In the genomic region with DNA sequence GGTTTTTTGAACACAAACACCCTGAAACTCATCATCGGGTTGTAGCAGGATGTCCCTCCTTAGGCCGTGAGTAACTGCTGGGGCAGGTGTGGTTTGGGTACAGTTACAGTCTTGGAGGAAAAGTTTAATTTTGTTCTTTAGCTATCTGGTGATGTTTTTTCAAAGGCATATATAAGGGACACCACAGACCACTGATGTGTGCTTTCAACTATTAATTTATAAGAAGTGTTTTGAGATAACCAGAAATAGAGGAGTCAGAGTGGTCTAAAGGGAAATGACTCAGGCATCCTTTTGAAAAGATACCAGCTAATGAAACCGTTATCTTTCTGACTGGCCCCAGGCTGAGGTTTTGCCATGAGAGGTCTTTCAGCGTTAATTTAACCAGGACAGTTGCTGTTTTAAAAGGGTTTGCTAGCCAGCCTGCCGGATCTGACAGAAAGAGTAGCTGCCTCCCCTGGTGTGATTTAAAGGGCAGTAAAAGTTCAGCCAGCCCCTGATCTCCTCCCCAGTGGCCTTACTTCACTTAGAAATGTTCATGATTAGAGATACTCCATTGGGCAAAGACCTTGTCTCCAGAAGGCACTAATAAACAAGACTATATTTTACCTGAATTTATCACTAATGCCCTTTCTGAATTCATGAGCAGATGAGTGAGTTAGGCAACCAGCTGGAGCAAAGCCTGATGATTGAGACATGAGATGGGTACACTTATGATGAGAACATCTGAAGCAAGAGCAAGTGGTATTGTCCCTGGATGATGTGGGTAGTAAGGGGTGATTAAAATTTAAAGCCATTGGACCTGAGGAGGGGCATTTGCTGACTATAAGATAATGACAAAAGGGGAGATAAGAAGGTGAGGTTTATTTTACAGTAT, we compare ENCODE assay signal across 8 cellular contexts.
A peak's percentile ranks its signal among the peaks of the same experiment; 100 is the strongest.
DNase-seq lines count a peak whose midpoint lies in the region; ATAC-seq, FAIRE-seq and TF ChIP-seq lines count a peak whose summit lies in the region.

No MANE protein-coding gene starts in this region.

- ATAC-seq in HG02759 (IDR thresholded peaks at IDR 0.05; ENCODE audit: unreplicated experiment), result peak; percentile 60
- ATAC-seq in activated B cell treated with CpG ODN at 0.5 μM for 24 hours (ENCODE audit: low read depth), result peak; percentile 14
- ATAC-seq in left lobe of liver, result peak; percentile 60
- no peak for ATAC-seq in pancreas

- no peak overlapping the region for H3K27ac Mint-ChIP-seq in activated B cell treated with CpG ODN at 0.5 μM for 24 hours

- no peak for FAIRE-seq in pancreas (lab: Jason Lieb, UNC)

- POLR2A ChIA-PET in activated B cell treated with CpG ODN at 0.5 μM for 24 hours (lab: Charles Lee), result interaction anchor here (0.5 kb wide), 1 partner anchor 280 kb away, joined by 8 read pairs; no protein-coding TSS in a partner anchor

- peaks cover 8% of the 10 kb centered on the region for H3K4me1 Mint-ChIP-seq in activated B cell treated with CpG ODN at 0.5 μM for 24 hours

- peaks cover 0 to 5% (median 0%) of the 10 kb centered on the region in 3 donors for H3K4me1 ChIP-seq in pancreas

- DNase-seq in GM13977 (ENCODE audit: low spot score) (peak; percentile 27), activated B cell treated with CpG ODN at 0.5 μM for 24 hours (no peak), left lobe of liver (ENCODE audit: low spot score) (no peak), HPDE6-E6E7 (ENCODE audit: extremely low spot score) (no peak), NCI-H128 (lab: John Stamatoyannopoulos, UW; ENCODE audit: unreplicated experiment) (no peak), pancreas (no peak), HCEC 1CT (no peak)

- TF ChIP-seq CTCF in GM13977 (IDR thresholded peaks at IDR 0.05; ENCODE audit: extremely low read depth, insufficient read depth, missing control alignments), result no peak
- no peak for TF ChIP-seq CTCF in activated B cell treated with CpG ODN at 0.5 μM for 24 hours (IDR thresholded peaks at IDR 0.05)
- TF ChIP-seq CTCF in pancreas (IDR thresholded peaks at IDR 0.05), result no peak

- H3K9me3 ChIP-seq in pancreas, result no peaks in the 10 kb centered on the region

- H3K36me3 ChIP-seq in pancreas, result no peaks in the 10 kb centered on the region

- CTCF ChIA-PET in activated B cell treated with CpG ODN at 0.5 μM for 24 hours (lab: Charles Lee), result interaction anchor here (1.3 kb wide), 1 partner anchor 628 kb away, joined by 3 read pairs; no protein-coding TSS in a partner anchor

- H3K27me3 ChIP-seq in pancreas, result no peaks in the 10 kb centered on the region

- in situ Hi-C loops in GM13977 (cut with MboI; ENCODE audit: low pct_unique_long_range_greater_than_20kb, low sequenced_read_pairs, unreplicated experiment), result no loop called here

- intact Hi-C loops in activated B cell treated with CpG ODN at 0.5 μM for 24 hours (cut with micrococcal nuclease), result no loop called here
- intact Hi-C loops in pancreas (cut with DNase I), result no loop called here

- no peaks in the 10 kb centered on the region for H3K9me3 Mint-ChIP-seq in activated B cell treated with CpG ODN at 0.5 μM for 24 hours

- no peak overlapping the region for H3K27ac ChIP-seq in pancreas

- no peak overlapping the region for H3K4me3 Mint-ChIP-seq in activated B cell treated with CpG ODN at 0.5 μM for 24 hours

- no peaks in the 10 kb centered on the region for H3K27me3 Mint-ChIP-seq in activated B cell treated with CpG ODN at 0.5 μM for 24 hours

- WGBS in pancreas, 2 donors, result 76 to 77% methylated on average over 5 of the region's 5 CpGs

- H3K36me3 Mint-ChIP-seq in activated B cell treated with CpG ODN at 0.5 μM for 24 hours (ENCODE audit: low read depth), result no peaks in the 10 kb centered on the region

- H3K4me3 ChIP-seq in pancreas, result no peak overlapping the region

Comparison
In these comparisons a context has a peak if more than half of its experiments do, and no peak if none do; other contexts are left out.
1. ATAC-seq: peak in HG02759 (single experiment), activated B cell treated with CpG ODN at 0.5 μM for 24 hours (single experiment) and left lobe of liver (single experiment); none in pancreas (0 of 4).